Comparison of ENCODE assay signal across 8 cellular contexts in genomic region chr2:206981739-206982336, GRCh38. TPM values are rescaled to one million over a fixed set of nuclear protein-coding genes. Genes with fewer than 3 reads are reported as not detected.
DNase-seq lines count a peak whose midpoint lies in the region; ATAC-seq and TF ChIP-seq lines count a peak whose summit lies in the region.

No MANE protein-coding gene starts in this region.

- H3K27ac ChIP-seq in CD4-positive, CD25-positive, alpha-beta regulatory T cell (ENCODE audit: insufficient read depth, low read length, poor library complexity, severe bottlenecking), result no peak overlapping the region

- no peak overlapping the region for H3K27ac Mint-ChIP-seq in CD4-positive, CD25-positive, alpha-beta regulatory T cell
- H3K27ac Mint-ChIP-seq in activated T-helper 17 cell treated with anti-CD3 and anti-CD28 coated beads, Interleukin-2, amount 50 U/mL, for 72 hours, result no peak overlapping the region
- H3K27ac Mint-ChIP-seq in natural killer cell (no peak overlapping the region), type B pancreatic cell (no peak overlapping the region)

- peaks cover 0 to 2% (median 0%) of the 10 kb centered on the region in 7 donors for H3K9me3 Mint-ChIP-seq in CD4-positive, CD25-positive, alpha-beta regulatory T cell
- H3K9me3 Mint-ChIP-seq in activated T-helper 17 cell treated with anti-CD3 and anti-CD28 coated beads, Interleukin-2, amount 50 U/mL, for 72 hours, result peaks cover 2% of the 10 kb centered on the region
- H3K9me3 Mint-ChIP-seq in natural killer cell (no peaks in the 10 kb centered on the region), type B pancreatic cell (no peaks in the 10 kb centered on the region)

- no peak overlapping the region for H3K4me3 Mint-ChIP-seq in CD4-positive, CD25-positive, alpha-beta regulatory T cell
- no peak overlapping the region for H3K4me3 Mint-ChIP-seq in activated T-helper 17 cell treated with anti-CD3 and anti-CD28 coated beads, Interleukin-2, amount 50 U/mL, for 72 hours
- H3K4me3 Mint-ChIP-seq in natural killer cell (no peak overlapping the region), type B pancreatic cell (no peak overlapping the region)

- peak; percentile 5 to 62 (median 35) for DNase-seq in CD4-positive, CD25-positive, alpha-beta regulatory T cell
- DNase-seq in HuH-7.5 (ENCODE audit: low spot score) (peak; percentile 9), OCI-M1 (lab: John Stamatoyannopoulos, UW) (peak; percentile 63), fibroblast of pulmonary artery (ENCODE audit: low read depth) (peak; percentile 85), natural killer cell (peak; percentile 21), type B pancreatic cell (ENCODE audit: extremely low spot score, unreplicated experiment) (peak; percentile 72)

- intact Hi-C loops in natural killer cell (cut with micrococcal nuclease), result loop anchor here (2.0 kb wide), 1 partner anchor 493 kb away; no protein-coding TSS in a partner anchor

- H3K36me3 Mint-ChIP-seq in CD4-positive, CD25-positive, alpha-beta regulatory T cell, result no peaks in the 10 kb centered on the region
- no peaks in the 10 kb centered on the region for H3K36me3 Mint-ChIP-seq in activated T-helper 17 cell treated with anti-CD3 and anti-CD28 coated beads, Interleukin-2, amount 50 U/mL, for 72 hours (ENCODE audit: low read depth)
- H3K36me3 Mint-ChIP-seq in natural killer cell (no peaks in the 10 kb centered on the region), type B pancreatic cell (no peaks in the 10 kb centered on the region)

- H3K4me1 ChIP-seq in CD4-positive, CD25-positive, alpha-beta regulatory T cell (ENCODE audit: control insufficient read depth, insufficient read depth, low read length, poor library complexity, severe bottlenecking), result no peaks in the 10 kb centered on the region

- ATAC-seq in CD4-positive, CD25-positive, alpha-beta regulatory T cell (ENCODE audit: low read depth in 2 of 2), result peak in 1 of 2 donors; percentile 43
- ATAC-seq in activated T-helper 17 cell treated with anti-CD3 and anti-CD28 coated beads, Interleukin-2, amount 50 U/mL, for 72 hours (replicated peaks), result peak; percentile 64
- ATAC-seq in natural killer cell (peak in 2 of 3 donors; percentile 46 to 52), HG02870 (IDR thresholded peaks at IDR 0.05; ENCODE audit: unreplicated experiment) (no peak)

- no peaks in the 10 kb centered on the region for H3K36me3 ChIP-seq in CD4-positive, CD25-positive, alpha-beta regulatory T cell (ENCODE audit: control insufficient read depth, insufficient read depth, low read length)

- H3K9me3 ChIP-seq in CD4-positive, CD25-positive, alpha-beta regulatory T cell (ENCODE audit: control insufficient read depth in 2 of 2, low read length in 2 of 2), result no peaks in the 10 kb centered on the region

- H3K27me3 Mint-ChIP-seq in CD4-positive, CD25-positive, alpha-beta regulatory T cell, result no peaks in the 10 kb centered on the region
- peaks cover 4% of the 10 kb centered on the region for H3K27me3 Mint-ChIP-seq in activated T-helper 17 cell treated with anti-CD3 and anti-CD28 coated beads, Interleukin-2, amount 50 U/mL, for 72 hours
- H3K27me3 Mint-ChIP-seq in natural killer cell (ENCODE audit: low read depth in 2 of 2) (peaks cover 8 to 9% of the 10 kb centered on the region in 2 donors), type B pancreatic cell (no peaks in the 10 kb centered on the region)

- H3K4me1 Mint-ChIP-seq in CD4-positive, CD25-positive, alpha-beta regulatory T cell, result peaks cover 0 to under 1% (median 0%) of the 10 kb centered on the region in 4 donors
- H3K4me1 Mint-ChIP-seq in activated T-helper 17 cell treated with anti-CD3 and anti-CD28 coated beads, Interleukin-2, amount 50 U/mL, for 72 hours, result peaks cover 4% of the 10 kb centered on the region
- H3K4me1 Mint-ChIP-seq in natural killer cell, result peaks cover 21 to 25% of the 10 kb centered on the region in 2 donors
- H3K4me1 Mint-ChIP-seq in type B pancreatic cell (ENCODE audit: unreplicated experiment), result peaks cover 14% of the 10 kb centered on the region

- TF ChIP-seq CTCF in fibroblast of pulmonary artery (IDR thresholded peaks at IDR 0.05; ENCODE audit: low read length, missing control alignments) (peak; percentile 94), natural killer cell (IDR thresholded peaks at IDR 0.05) (no peak), type B pancreatic cell (conservative IDR thresholded peaks at IDR 0.05) (peak; percentile 90)

- no peak overlapping the region for H3K4me3 ChIP-seq in CD4-positive, CD25-positive, alpha-beta regulatory T cell (ENCODE audit: low read depth, low read length)
- H3K4me3 ChIP-seq in fibroblast of pulmonary artery (replicated peaks; ENCODE audit: low read depth, low read length), result no peak overlapping the region

- H3K27me3 ChIP-seq in CD4-positive, CD25-positive, alpha-beta regulatory T cell (ENCODE audit: control insufficient read depth, insufficient read depth, low read length), result no peaks in the 10 kb centered on the region

RNA-seq across cellular contexts. Expression of gene CPO, which starts 42.5 kb away (rescaled TPM):
- total RNA-seq in CD4-positive, CD25-positive, alpha-beta regulatory T cell, result not detected
- not detected for polyA plus RNA-seq in CD4-positive, CD25-positive, alpha-beta regulatory T cell
- total RNA-seq in activated T-helper 17 cell treated with anti-CD3 and anti-CD28 coated beads, Interleukin-2, amount 50 U/mL, for 72 hours, result not detected
- total RNA-seq in natural killer cell (not detected), type B pancreatic cell (ENCODE audit: low replicate concordance) (0.24 and 0.51 TPM in 2 replicates)

Comparison
In these comparisons a context has a peak if more than half of its experiments do, and no peak if none do; other contexts are left out.
1. DNase-seq: peak in every context shown above with its lines; median percentile 85 in fibroblast of pulmonary artery; 72 in type B pancreatic cell; 63 in OCI-M1; 35 in CD4-positive, CD25-positive, alpha-beta regulatory T cell; 21 in natural killer cell; 9 in HuH-7.5.